23 cellular contexts compared by ENCODE assay signal in genomic region chr6:42938987-42939809, GRCh38. TPM values are rescaled to one million over a fixed set of nuclear protein-coding genes. Genes with fewer than 3 reads are reported as not detected.
DNase-seq lines count a peak whose midpoint lies in the region; ATAC-seq, FAIRE-seq and TF ChIP-seq lines count a peak whose summit lies in the region.
"Had no signal": no experiment of that assay in that cellular context is flagged by ENCODE, and none has a peak within 500 bp of the region (broad histone marks: within the 10 kb centered on the region; RNA-seq: fewer than 3 reads in every experiment).

No MANE protein-coding gene starts in this region.

- no peaks in the 10 kb centered on the region for H3K27me3 Mint-ChIP-seq in T-helper 2 cell treated with Interferon-gamma antibody and Interleukin-4, amounts not matched to agents 5 μg/mL and 100 μg/mL, for 36 hours (ENCODE audit: low read depth)
- H3K27me3 Mint-ChIP-seq: CD8-positive, alpha-beta memory T cell; memory B cell; naive thymus-derived CD8-positive, alpha-beta T cell; T-cell had no signal

- H4K91ac ChIP-seq in H1 (replicated peaks; ENCODE audit: insufficient read length, low read length): no peak overlapping the region

- TF ChIP-seq CTCF in H1 (IDR thresholded peaks at IDR 0.05; ENCODE audit: control extremely low read depth in 1 of 3, insufficient read depth in 1 of 3, low read depth in 1 of 3, low read length in 3 of 3): no peak
- TF ChIP-seq CTCF in pancreas (IDR thresholded peaks at IDR 0.05): no peak
- no peak for TF ChIP-seq CTCF in brain microvascular endothelial cell (IDR thresholded peaks at IDR 0.05; ENCODE audit: low read depth, low read length, missing control alignments)

- H3K9me3 ChIP-seq in H1 (ENCODE audit: insufficient read depth in 2 of 2, low read depth in 1 of 2, low read length in 1 of 2): no peaks in the 10 kb centered on the region
- no peaks in the 10 kb centered on the region for H3K9me3 ChIP-seq in pancreas
- H3K9me3 ChIP-seq: tibial artery had no signal

- H2BK5ac ChIP-seq in H1 (ENCODE audit: low read depth, low read length): peak overlapping the region; percentile 32; the same call in 1 of the 2 replicates

- no peak for TF ChIP-seq RAD21 in H1 (IDR thresholded peaks at IDR 0.05 in 1 of 2, conservative IDR thresholded peaks at IDR 0.05 in 1 of 2; ENCODE audit: low read depth in 2 of 2, low read length in 2 of 2)

- H2AFZ ChIP-seq in H1 (ENCODE audit: low read length): no peak overlapping the region

- no peak overlapping the region for H3K4ac ChIP-seq in H1 (replicated peaks; ENCODE audit: insufficient read length, low read depth, low read length)

- no peak overlapping the region for H2BK20ac ChIP-seq in H1 (ENCODE audit: low read length)

- H4K5ac ChIP-seq in H1 (ENCODE audit: insufficient read length, low read depth, low read length): no peak overlapping the region

- no peak overlapping the region for H3K4me3 ChIP-seq in H1 (ENCODE audit: extremely low read depth in 1 of 4, insufficient read depth in 2 of 4, low read depth in 3 of 4, low read length in 4 of 4)
- no peak overlapping the region for H3K4me3 ChIP-seq in pancreas
- H3K4me3 ChIP-seq in brain microvascular endothelial cell (ENCODE audit: low read depth, low read length): no peak overlapping the region
- H3K4me3 ChIP-seq: smooth muscle cell, tibial artery had no signal

- intact Hi-C loops in pancreas (cut with DNase I): no loop called here

- H3K27ac Mint-ChIP-seq in T-helper 2 cell treated with Interferon-gamma antibody and Interleukin-4, amounts not matched to agents 5 μg/mL and 100 μg/mL, for 36 hours: peak overlapping the region; percentile 60
- H3K27ac Mint-ChIP-seq: activated T-helper 1 cell treated with anti-CD3 and anti-CD28 coated beads, Interleukin-12 subunit alpha, Interleukin-12 subunit beta, Interleukin-2, Interleukin-4 antibody, amounts not matched to agents 30 ng/mL and 10 ng/mL and 1 ng/mL, durations not matched to agents 14 hours and 24 hours and 36 hours had no signal

- no peak overlapping the region for H4K8ac ChIP-seq in H1 (ENCODE audit: extremely low read depth, insufficient read depth, low read length)

- H4K20me1 ChIP-seq in H1 (replicated peaks in 1 of 2; ENCODE audit: control insufficient read depth in 1 of 2, insufficient read depth in 2 of 2, low read length in 2 of 2): peaks cover 0 to 2% of the 10 kb centered on the region in 2 experiments

- no peaks in the 10 kb centered on the region for H3K9me3 Mint-ChIP-seq in T-helper 2 cell treated with Interferon-gamma antibody and Interleukin-4, amounts not matched to agents 5 μg/mL and 100 μg/mL, for 36 hours
- H3K9me3 Mint-ChIP-seq: activated T-helper 1 cell treated with anti-CD3 and anti-CD28 coated beads, Interleukin-12 subunit alpha, Interleukin-12 subunit beta, Interleukin-2, Interleukin-4 antibody, amounts not matched to agents 30 ng/mL and 10 ng/mL and 1 ng/mL, durations not matched to agents 14 hours and 24 hours and 36 hours; CD8-positive, alpha-beta memory T cell; memory B cell; naive thymus-derived CD8-positive, alpha-beta T cell; T-cell had no signal

- H3K14ac ChIP-seq in H1 (ENCODE audit: insufficient read length): no peak overlapping the region

- H3K36me3 ChIP-seq in H1 (ENCODE audit: control insufficient read depth in 2 of 4, insufficient read depth in 4 of 4, low read length in 3 of 4) (peaks cover 3 to 40% (median 20%) of the 10 kb centered on the region in 4 experiments; a peak in 7 of 8 replicates), pancreas (peaks cover 6 to 19% (median 6%) of the 10 kb centered on the region in 3 donors), brain microvascular endothelial cell (replicated peaks) (peaks cover 45% of the 10 kb centered on the region)

- H2AK5ac ChIP-seq in H1 (ENCODE audit: low read depth, low read length): no peak overlapping the region; the same call in 1 of the 2 replicates

- H3K4me3 Mint-ChIP-seq in T-helper 2 cell treated with Interferon-gamma antibody and Interleukin-4, amounts not matched to agents 5 μg/mL and 100 μg/mL, for 36 hours: no peak overlapping the region
- H3K4me3 Mint-ChIP-seq: activated T-helper 1 cell treated with anti-CD3 and anti-CD28 coated beads, Interleukin-12 subunit alpha, Interleukin-12 subunit beta, Interleukin-2, Interleukin-4 antibody, amounts not matched to agents 30 ng/mL and 10 ng/mL and 1 ng/mL, durations not matched to agents 14 hours and 24 hours and 36 hours; CD8-positive, alpha-beta memory T cell; memory B cell; naive thymus-derived CD8-positive, alpha-beta T cell; T-cell had no signal

- POLR2A ChIA-PET in H1 (lab: Charles Lee; ENCODE audit: partially characterized antibody): interaction anchor here (0.9 to 2.2 kb wide), 6 partner anchors 10 to 204 kb away, joined by 3 to 13 read pairs (median 4); partner anchors contain the start of genes CNPY3 and GNMT

- no peak overlapping the region for H2BK15ac ChIP-seq in H1 (ENCODE audit: low read length)

- no peak overlapping the region; a peak in 1 of 7 replicates for H3K9ac ChIP-seq in H1 (replicated peaks in 1 of 4; ENCODE audit: extremely low read depth in 1 of 4, low read depth in 3 of 4, low read length in 3 of 4)

- peaks cover 2% of the 10 kb centered on the region; the same call in 1 of the 2 replicates for H3K79me1 ChIP-seq in H1 (ENCODE audit: low read depth, low read length)

- H3K27me3 ChIP-seq in H1 (replicated peaks in 1 of 4; ENCODE audit: control insufficient read depth in 3 of 4, extremely low read depth in 1 of 4, insufficient read depth in 3 of 4, low read length in 3 of 4) (no peaks in the 10 kb centered on the region), pancreas (no peaks in the 10 kb centered on the region), brain microvascular endothelial cell (replicated peaks) (no peaks in the 10 kb centered on the region)
- H3K27me3 ChIP-seq: tibial artery had no signal

- TF ChIP-seq POLR2A in GM15510 (IDR thresholded peaks at IDR 0.05; ENCODE audit: borderline replicate concordance, extremely low read depth, insufficient read length): peak; percentile 2
- TF ChIP-seq POLR2A in H1 (IDR thresholded peaks at IDR 0.05; ENCODE audit: control extremely low read depth in 1 of 2, low read depth in 2 of 2, low read length in 2 of 2): no peak

- no peaks in the 10 kb centered on the region for H3K4me1 Mint-ChIP-seq in T-helper 2 cell treated with Interferon-gamma antibody and Interleukin-4, amounts not matched to agents 5 μg/mL and 100 μg/mL, for 36 hours (ENCODE audit: low read depth)

- H3K56ac ChIP-seq in H1 (replicated peaks; ENCODE audit: insufficient read length, low read depth, low read length): no peak overlapping the region

- no peaks in the 10 kb centered on the region for H3K23me2 ChIP-seq in H1 (ENCODE audit: low read depth, low read length)

- peak; percentile 85 to 89 (median 87) for ATAC-seq in pancreas
- ATAC-seq: naive thymus-derived CD8-positive, alpha-beta T cell; T-cell had no signal

- H3K27ac ChIP-seq in H1 (ENCODE audit: low read depth, low read length): no peak overlapping the region
- peak overlapping the region; percentile 69 to 87 (median 80) for H3K27ac ChIP-seq in pancreas
- no peak overlapping the region for H3K27ac ChIP-seq in brain microvascular endothelial cell
- H3K27ac ChIP-seq: tibial artery, VCaP had no signal

- no peak for TF ChIP-seq EP300 in H1 (IDR thresholded peaks at IDR 0.05; ENCODE audit: borderline replicate concordance in 1 of 2, low read depth in 2 of 2, low read length in 2 of 2)

- in situ Hi-C loops in brain microvascular endothelial cell (cut with HindIII; ENCODE audit: low pct_ligation_motif_present, low sequenced_read_pairs): no loop called here

- H3K79me2 ChIP-seq in H1 (ENCODE audit: control insufficient read depth in 1 of 2, insufficient read depth in 2 of 2, low read length in 2 of 2): peaks cover 0 to 9% of the 10 kb centered on the region in 2 experiments; a peak in 2 of 4 replicates

- FAIRE-seq in H1 (lab: Jason Lieb, UNC): no peak
- FAIRE-seq in pancreas (lab: Jason Lieb, UNC): no peak

- peaks cover 49% of the 10 kb centered on the region for H3K36me3 Mint-ChIP-seq in T-helper 2 cell treated with Interferon-gamma antibody and Interleukin-4, amounts not matched to agents 5 μg/mL and 100 μg/mL, for 36 hours (ENCODE audit: low read depth)

- DNase-seq in T-helper 2 cell treated with Interferon-gamma antibody and Interleukin-4, amounts not matched to agents 5 μg/mL and 100 μg/mL, for 36 hours (ENCODE audit: low spot score): no peak
- DNase-seq in T-helper 2 cell (no peak), H1 (ENCODE audit: low read depth in 1 of 2, low spot score in 2 of 2) (no peak), pancreas (peak; percentile 58 to 94 (median 87)), SW480 (ENCODE audit: low spot score) (no peak), NCI-H82 treated with DMSO at 0.1 percent for 48 hours (lab: John Stamatoyannopoulos, UW; ENCODE audit: unreplicated experiment) (no peak), brain microvascular endothelial cell (no peak)
- DNase-seq: activated CD8-positive, alpha-beta memory T cell treated with anti-CD3 and anti-CD28 coated beads for 24 hours; amniotic stem cell; cerebellar nuclear complex; naive thymus-derived CD8-positive, alpha-beta T cell; NCI-H1417; NCI-H2227 treated with DMSO at 0.1 percent for 48 hours; stimulated activated CD8-positive, alpha-beta memory T cell treated with anti-CD3 and anti-CD28 coated beads, Interleukin-4, amount 100 ng/mL, for 48 hours; T-cell; tibial artery had no signal

- peaks cover 0 to 6% (median 1%) of the 10 kb centered on the region in 4 experiments; a peak in 4 of 7 replicates for H3K4me1 ChIP-seq in H1 (replicated peaks in 1 of 4; ENCODE audit: control insufficient read depth in 3 of 4, insufficient read depth in 4 of 4, low read length in 3 of 4)
- peaks cover 22 to 28% (median 28%) of the 10 kb centered on the region in 3 donors for H3K4me1 ChIP-seq in pancreas
- H3K4me1 ChIP-seq: tibial artery had no signal

- no peak overlapping the region for H2BK120ac ChIP-seq in H1 (replicated peaks; ENCODE audit: low read depth, low read length)

- WGBS in H1 (ENCODE audit: extremely low coverage in 1 of 2, insufficient coverage in 1 of 2, insufficient read length in 1 of 2, insufficient replicate concordance in 2 of 2, low coverage in 1 of 2, low lambda C conversion rate in 2 of 2, missing lambda C conversion rate in 1 of 2), 2 experiments: 86% methylated on average over 8 of the region's 9 CpGs; no CpG with 5 or more reads in 1 of the 2 experiments
- 33 to 37% methylated on average over 9 of the region's 9 CpGs for WGBS in pancreas, 2 donors

- CTCF ChIA-PET in H1 (lab: Charles Lee; ENCODE audit: partially characterized antibody): interaction anchor here (1.0 to 1.4 kb wide), 3 partner anchors 28 to 72 kb away, joined by 3 to 5 read pairs (median 4); no protein-coding TSS in a partner anchor

- no peak overlapping the region for H3K23ac ChIP-seq in H1 (ENCODE audit: insufficient read length)

- peak overlapping the region in 1 of 2 experiments; percentile 13; a peak in 1 of 4 replicates for H3K4me2 ChIP-seq in H1 (ENCODE audit: insufficient read depth in 1 of 2, low read depth in 2 of 2, low read length in 2 of 2)
- H3K4me2 ChIP-seq: smooth muscle cell had no signal

- no peak overlapping the region for H3K18ac ChIP-seq in H1 (ENCODE audit: extremely low read depth, low read length)

- H2BK12ac ChIP-seq in H1 (ENCODE audit: low read depth, low read length): no peak overlapping the region

RNA-seq across cellular contexts. Expression of gene CNPY3, which starts 9.9 kb away (rescaled TPM):
- 64.5 and 67.9 TPM in 2 replicates for total RNA-seq in H1 (2021; fragmentation: NEBNext Ultra II Directional; extraction: Animal tissue kit (Norgen Biotek cat#: 25700))
- 49.6 and 64.1 TPM in 2 replicates for polyA plus RNA-seq in H1 (2011; rRNA removed)
- polyA plus RNA-seq in H1 (2011; cell fraction: cytosol; rRNA removed): 60.8 TPM
- polyA plus RNA-seq in H1 (2011; cell fraction: nucleus; rRNA removed): 51.3 TPM
- polyA plus RNA-seq in H1 (2012, experiment 1 of 2): 61.8 to 73.0 TPM (median 65.9 TPM) in 4 replicates
- polyA plus RNA-seq in H1 (2012, experiment 2 of 2): 69.9 TPM
- 65.9 TPM for polyA plus RNA-seq in H1 (2013, experiment 1 of 2)
- 80.1 TPM for polyA plus RNA-seq in H1 (2013, experiment 2 of 2)
- 26.1 and 34.2 TPM in 2 replicates for polyA minus RNA-seq in H1 (2011; rRNA and poly(A)+ RNA removed)
- polyA minus RNA-seq in H1 (2011; cell fraction: cytosol; rRNA and poly(A)+ RNA removed): 27.1 TPM
- 16.9 TPM for polyA minus RNA-seq in H1 (2011; cell fraction: nucleus; rRNA and poly(A)+ RNA removed)
- total RNA-seq in pancreas: 10 to 100 TPM; 28.3 to 59.7 (median 34.1) TPM
- polyA plus RNA-seq in pancreas: 10 to 100 TPM; 41.9 to 55.4 TPM

RNA-seq across cellular contexts. Expression of gene GNMT, which starts 21.4 kb away (rescaled TPM):
- 1.8 TPM in 2 replicates for total RNA-seq in H1 (2021; fragmentation: NEBNext Ultra II Directional; extraction: Animal tissue kit (Norgen Biotek cat#: 25700))
- 3.4 and 4.3 TPM in 2 replicates for polyA plus RNA-seq in H1 (2011; rRNA removed)
- polyA plus RNA-seq in H1 (2011; cell fraction: cytosol; rRNA removed): 3.4 TPM
- polyA plus RNA-seq in H1 (2011; cell fraction: nucleus; rRNA removed): 4.2 TPM
- 1.0 to 3.1 TPM (median 2.3 TPM) in 4 replicates for polyA plus RNA-seq in H1 (2012, experiment 1 of 2)
- polyA plus RNA-seq in H1 (2012, experiment 2 of 2): 2.0 TPM
- polyA plus RNA-seq in H1 (2013, experiment 1 of 2): 1.3 TPM
- 0.85 TPM for polyA plus RNA-seq in H1 (2013, experiment 2 of 2)
- polyA minus RNA-seq in H1 (2011; rRNA and poly(A)+ RNA removed): 1.0 and 1.6 TPM in 2 replicates
- polyA minus RNA-seq in H1 (2011; cell fraction: cytosol; rRNA and poly(A)+ RNA removed): 1.1 TPM
- 1.2 TPM for polyA minus RNA-seq in H1 (2011; cell fraction: nucleus; rRNA and poly(A)+ RNA removed)
- 100 to 1,000 TPM in 3 of 6 donors, 10 to 100 TPM in 3; 19.0 to 295 (median 102) TPM for total RNA-seq in pancreas
- polyA plus RNA-seq in pancreas: 100 to 1,000 TPM in 1 of 2 donors, 10 to 100 TPM in 1; 57.9 to 443 TPM
- total RNA-seq: smooth muscle cell had no signal
- polyA plus RNA-seq: CD8-positive, alpha-beta memory T cell; smooth muscle cell had no signal

RNA-seq across cellular contexts. Expression of gene PTCRA, which starts 23.3 kb away (rescaled TPM):
- total RNA-seq in H1 (2021; fragmentation: NEBNext Ultra II Directional; extraction: Animal tissue kit (Norgen Biotek cat#: 25700)): not detected in 2 replicates
- polyA plus RNA-seq in H1 (2011; rRNA removed) (not detected in 2 replicates), pancreas (not detected)
- not detected for polyA plus RNA-seq in H1 (2011; cell fraction: cytosol; rRNA removed)
- polyA plus RNA-seq in H1 (2011; cell fraction: nucleus; rRNA removed): not detected
- polyA plus RNA-seq in H1 (2012, experiment 1 of 2): not detected in 4 replicates
- polyA plus RNA-seq in H1 (2012, experiment 2 of 2): not detected
- not detected for polyA plus RNA-seq in H1 (2013, experiment 1 of 2)
- not detected for polyA plus RNA-seq in H1 (2013, experiment 2 of 2)
- polyA minus RNA-seq in H1 (2011; rRNA and poly(A)+ RNA removed): not detected in 2 replicates
- not detected for polyA minus RNA-seq in H1 (2011; cell fraction: cytosol; rRNA and poly(A)+ RNA removed)
- not detected for polyA minus RNA-seq in H1 (2011; cell fraction: nucleus; rRNA and poly(A)+ RNA removed)
- under 1 TPM in 1 of 6 donors, not detected in 5; 0.66 TPM for total RNA-seq in pancreas
- total RNA-seq: A172; activated T-helper 1 cell treated with anti-CD3 and anti-CD28 coated beads, Interleukin-12 subunit alpha, Interleukin-12 subunit beta, Interleukin-2, Interleukin-4 antibody, amounts not matched to agents 30 ng/mL and 10 ng/mL and 1 ng/mL, durations not matched to agents 14 hours and 24 hours and 36 hours; CD8-positive, alpha-beta memory T cell; naive thymus-derived CD8-positive, alpha-beta T cell; smooth muscle cell had no signal
- polyA plus RNA-seq: CD8-positive, alpha-beta memory T cell; naive thymus-derived CD8-positive, alpha-beta T cell; smooth muscle cell had no signal

RNA-seq across cellular contexts. Expression of gene PEX6, which starts 39.8 kb away (rescaled TPM):
- 11.7 and 12.5 TPM in 2 replicates for total RNA-seq in H1 (2021; fragmentation: NEBNext Ultra II Directional; extraction: Animal tissue kit (Norgen Biotek cat#: 25700))
- polyA plus RNA-seq in H1 (2011; rRNA removed) (6.4 and 11.6 TPM in 2 replicates), pancreas (10 to 100 TPM; 17.5 to 20.9 TPM)
- 9.2 TPM for polyA plus RNA-seq in H1 (2011; cell fraction: cytosol; rRNA removed)
- polyA plus RNA-seq in H1 (2011; cell fraction: nucleus; rRNA removed): 29.3 TPM
- 8.5 to 13.3 TPM (median 13.1 TPM) in 4 replicates for polyA plus RNA-seq in H1 (2012, experiment 1 of 2)
- 13.0 TPM for polyA plus RNA-seq in H1 (2012, experiment 2 of 2)
- polyA plus RNA-seq in H1 (2013, experiment 1 of 2): 5.4 TPM
- 4.6 TPM for polyA plus RNA-seq in H1 (2013, experiment 2 of 2)
- polyA minus RNA-seq in H1 (2011; rRNA and poly(A)+ RNA removed): 7.5 and 10.5 TPM in 2 replicates
- polyA minus RNA-seq in H1 (2011; cell fraction: cytosol; rRNA and poly(A)+ RNA removed): 9.2 TPM
- polyA minus RNA-seq in H1 (2011; cell fraction: nucleus; rRNA and poly(A)+ RNA removed): 7.4 TPM
- total RNA-seq in pancreas: 10 to 100 TPM; 11.4 to 24.3 (median 16.5) TPM

RNA-seq across cellular contexts. Expression of gene PPP2R5D, which starts 45.2 kb away (rescaled TPM):
- 52.1 and 52.4 TPM in 2 replicates for total RNA-seq in H1 (2021; fragmentation: NEBNext Ultra II Directional; extraction: Animal tissue kit (Norgen Biotek cat#: 25700))
- polyA plus RNA-seq in H1 (2011; rRNA removed): 55.7 and 68.1 TPM in 2 replicates
- 62.8 TPM for polyA plus RNA-seq in H1 (2011; cell fraction: cytosol; rRNA removed)
- polyA plus RNA-seq in H1 (2011; cell fraction: nucleus; rRNA removed): 84.9 TPM
- 53.0 to 61.3 TPM (median 58.4 TPM) in 4 replicates for polyA plus RNA-seq in H1 (2012, experiment 1 of 2)
- polyA plus RNA-seq in H1 (2012, experiment 2 of 2): 57.5 TPM
- polyA plus RNA-seq in H1 (2013, experiment 1 of 2): 40.6 TPM
- polyA plus RNA-seq in H1 (2013, experiment 2 of 2): 38.3 TPM
- polyA minus RNA-seq in H1 (2011; rRNA and poly(A)+ RNA removed): 86.8 and 99.6 TPM in 2 replicates
- polyA minus RNA-seq in H1 (2011; cell fraction: cytosol; rRNA and poly(A)+ RNA removed): 27.6 TPM
- 26.3 TPM for polyA minus RNA-seq in H1 (2011; cell fraction: nucleus; rRNA and poly(A)+ RNA removed)
- 10 to 100 TPM in 5 of 6 donors, 1 to 10 TPM in 1; 9.6 to 17.2 (median 11.3) TPM for total RNA-seq in pancreas
- polyA plus RNA-seq in pancreas: 10 to 100 TPM; 16.8 to 18.7 TPM

Comparison
In these comparisons a context has a peak if more than half of its experiments do, and no peak if none do; other contexts are left out.
1. DNase-seq: peak in pancreas (6 of 6); none in T-helper 2 cell treated with Interferon-gamma antibody and Interleukin-4, amounts not matched to agents 5 μg/mL and 100 μg/mL, for 36 hours (single experiment), T-helper 2 cell (0 of 5), H1 (0 of 2), SW480 (single experiment), NCI-H82 treated with DMSO at 0.1 percent for 48 hours (single experiment) and brain microvascular endothelial cell (single experiment).
2. H3K27ac ChIP-seq: peak in pancreas (4 of 4); none in H1 (single experiment) and brain microvascular endothelial cell (single experiment).